Comparison of ENCODE assay signal across 25 cellular contexts in genomic region chr2:219905640-219906039, GRCh38.
"Had no signal": no experiment of that assay in that cellular context is flagged by ENCODE, and none has a peak within 500 bp of the region (broad histone marks: within the 10 kb centered on the region; RNA-seq: fewer than 3 reads in every experiment).

No MANE protein-coding gene starts in this region.

- H3K4me1 ChIP-seq: stomach, suprapubic skin, testis, thyroid gland, tibial artery, tibial nerve, transverse colon, upper lobe of left lung, upper lobe of right lung, vagina had no signal

- FAIRE-seq: urothelium cell line had no signal

- DNase-seq: stimulated activated CD4-positive, alpha-beta T cell treated with anti-CD3 and anti-CD28 coated beads, Interleukin-2, amount 100 ng/mL, for 48 hours; stimulated activated CD4-positive, alpha-beta T cell treated with anti-CD3 and anti-CD28 coated beads, Interleukin-4, amount 100 ng/mL, for 1 hour; stimulated activated CD4-positive, alpha-beta T cell treated with anti-CD3 and anti-CD28 coated beads, Interleukin-4, amount 100 ng/mL, for 24 hours; stimulated activated CD4-positive, alpha-beta T cell treated with anti-CD3 and anti-CD28 coated beads, Interleukin-4, amount 100 ng/mL, for 4 hours; stimulated activated CD8-positive, alpha-beta memory T cell treated with anti-CD3 and anti-CD28 coated beads, Interleukin-4, amount 100 ng/mL, for 48 hours; stimulated activated naive B cell treated with anti-CD40 and anti-IgM and Interleukin-4, amounts not matched to agents 10 μg/mL and 1 μg/mL and 100 μg/mL, for 72 hours; stimulated activated naive CD4-positive, alpha-beta T cell; stimulated activated naive CD4-positive, alpha-beta T cell treated with Interleukin-2 at 50 U/mL for 16 hours; stimulated activated naive CD8-positive, alpha-beta T cell treated with anti-CD3 and anti-CD28 coated beads, Interleukin-15, amount 100 ng/mL, for 72 hours; stimulated activated naive CD8-positive, alpha-beta T cell treated with anti-CD3 and anti-CD28 coated beads, Interleukin-15, Interleukin-2, amounts not matched to agents 100 U/mL and 50 U/mL, for 24 hours; stomach; substantia nigra; testis; thyroid gland; tibial artery; transverse colon; upper lobe of left lung; upper lobe of right lung had no signal

- H3K27me3 ChIP-seq: testis, thyroid gland, tibial artery, tibial nerve, transverse colon, upper lobe of left lung, upper lobe of right lung, vagina had no signal

- H3K36me3 ChIP-seq: stomach, suprapubic skin, thoracic aorta, thyroid gland, tibial artery, tibial nerve, transverse colon, upper lobe of left lung, upper lobe of right lung, vagina had no signal

- ATAC-seq: stimulated activated effector memory CD8-positive, alpha-beta T cell treated with anti-CD3 and anti-CD28 coated beads, Interleukin-12 subunit alpha, Interleukin-12 subunit beta, amount 100 ng/mL, for 72 hours; stimulated activated memory B cell treated with anti-CD40 and anti-IgM and Interleukin-4, amounts not matched to agents 10 μg/mL and 1 μg/mL and 100 μg/mL, for 72 hours; stimulated activated naive B cell treated with anti-CD40 and anti-IgM and Interleukin-4, amounts not matched to agents 10 μg/mL and 1 μg/mL and 100 μg/mL, for 72 hours; stimulated activated naive CD8-positive, alpha-beta T cell treated with anti-CD3 and anti-CD28 coated beads, Interleukin-15, amount 100 ng/mL, for 72 hours; stimulated activated naive CD8-positive, alpha-beta T cell treated with anti-CD3 and anti-CD28 coated beads, Interleukin-15, Interleukin-2, amounts not matched to agents 100 U/mL and 50 U/mL, for 24 hours; upper lobe of right lung had no signal

- H3K9me3 ChIP-seq: stomach, suprapubic skin, testis, thoracic aorta, thyroid gland, tibial artery, tibial nerve, transverse colon, upper lobe of left lung, upper lobe of right lung, vagina had no signal

- H3K4me3 ChIP-seq: stomach, suprapubic skin, testis, thoracic aorta, thyroid gland, tibial artery, tibial nerve, transverse colon, upper lobe of left lung, upper lobe of right lung, vagina had no signal

- H3K27ac ChIP-seq: stomach, suprapubic skin, testis, thoracic aorta, thyroid gland, tibial artery, tibial nerve, transverse colon, upper lobe of left lung, upper lobe of right lung, vagina had no signal
